23 cellular contexts compared by ENCODE assay signal in the genomic region with DNA sequence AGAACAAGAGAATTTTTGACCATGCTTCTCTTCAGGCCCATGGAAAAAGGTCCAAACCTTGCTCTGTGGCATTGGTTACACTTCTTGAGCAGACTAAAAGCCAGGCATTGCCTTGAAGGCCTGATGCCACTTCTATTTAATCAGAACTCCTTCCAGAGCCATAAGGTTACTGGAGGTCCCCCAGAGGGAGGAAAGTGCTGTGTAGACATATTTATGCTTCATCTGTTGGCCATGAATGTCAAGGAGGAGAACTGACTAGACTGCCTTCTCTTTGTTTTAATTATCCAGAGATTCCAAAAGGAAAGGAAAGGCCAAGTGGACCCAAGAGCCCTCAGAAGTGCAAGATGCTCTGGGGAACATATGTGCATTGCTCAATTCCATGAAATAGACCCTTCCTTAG.
DNase-seq lines count a peak whose midpoint lies in the region; ATAC-seq and TF ChIP-seq lines count a peak whose summit lies in the region.
"Had no signal": no experiment of that assay in that cellular context is flagged by ENCODE, and none has a peak within 500 bp of the region (broad histone marks: within the 10 kb centered on the region; RNA-seq: fewer than 3 reads in every experiment).

No MANE protein-coding gene starts in this region.

- TF ChIP-seq RAD21 in IMR-90 (IDR thresholded peaks at IDR 0.05; ENCODE audit: low read length) = no peak

- no TSS peak for BruUV-seq in mammary epithelial cell (replicated peaks; lab: Mats Ljungman, UMichigan)
- no TSS peak for BruUV-seq in IMR-90 (replicated peaks; lab: Mats Ljungman, UMichigan)

- TF ChIP-seq POLR2A in breast epithelium (IDR thresholded peaks at IDR 0.05) (no peak), IMR-90 (IDR thresholded peaks at IDR 0.05; ENCODE audit: low read depth, low read length) (no peak), esophagus squamous epithelium (IDR thresholded peaks at IDR 0.05) (no peak), prostate gland (IDR thresholded peaks at IDR 0.05) (no peak)

- H3K9me3 ChIP-seq in breast epithelium (no peaks in the 10 kb centered on the region), mammary epithelial cell (replicated peaks; ENCODE audit: insufficient read depth, low read length) (no peaks in the 10 kb centered on the region), IMR-90 (ENCODE audit: control insufficient read depth, insufficient read depth, low read length) (no peaks in the 10 kb centered on the region), esophagus squamous epithelium (no peaks in the 10 kb centered on the region), prostate gland (no peaks in the 10 kb centered on the region)
- H3K9me3 ChIP-seq in CD4-positive, alpha-beta memory T cell (ENCODE audit: control insufficient read depth in 1 of 2, low read length in 2 of 2) = no peaks in the 10 kb centered on the region
- H3K9me3 ChIP-seq: BE2C; BLaER1 treated with 17β-estradiol and CSF1 and Interleukin-3, amounts not matched to agents 10 nM and 100 nM had no signal

- no peak overlapping the region for H2BK20ac ChIP-seq in IMR-90 (ENCODE audit: low read depth, low read length)

- H3K9ac ChIP-seq in mammary epithelial cell (ENCODE audit: insufficient read depth, low read length) (no peak overlapping the region), IMR-90 (ENCODE audit: low read depth, low read length) (no peak overlapping the region)
- H3K9ac ChIP-seq: BLaER1 treated with 17β-estradiol and CSF1 and Interleukin-3, amounts not matched to agents 10 nM and 100 nM; GM23248 had no signal

- H3K4me3 Mint-ChIP-seq in CD4-positive, alpha-beta memory T cell = no peak overlapping the region
- H3K4me3 Mint-ChIP-seq in glutamatergic neuron (ENCODE audit: unreplicated experiment) = no peak overlapping the region
- H3K4me3 Mint-ChIP-seq: CD14-positive monocyte; CD8-positive, alpha-beta T cell had no signal

- no peaks in the 10 kb centered on the region for H3K36me3 ChIP-seq in breast epithelium
- H3K36me3 ChIP-seq in mammary epithelial cell (ENCODE audit: insufficient read depth, low read length) = no peaks in the 10 kb centered on the region
- no peaks in the 10 kb centered on the region for H3K36me3 ChIP-seq in IMR-90 (ENCODE audit: control insufficient read depth, insufficient read depth, low read length)
- H3K36me3 ChIP-seq in esophagus squamous epithelium = no peaks in the 10 kb centered on the region
- H3K36me3 ChIP-seq in prostate gland = no peaks in the 10 kb centered on the region
- no peaks in the 10 kb centered on the region for H3K36me3 ChIP-seq in CD4-positive, alpha-beta memory T cell (ENCODE audit: insufficient read depth, low read length)
- H3K36me3 ChIP-seq: BE2C; BLaER1 treated with 17β-estradiol and CSF1 and Interleukin-3, amounts not matched to agents 10 nM and 100 nM had no signal

- H2BK15ac ChIP-seq in IMR-90 (ENCODE audit: low read depth, low read length) = no peak overlapping the region

- H4K20me1 ChIP-seq in mammary epithelial cell (ENCODE audit: insufficient read depth, low read length) (no peaks in the 10 kb centered on the region), IMR-90 (ENCODE audit: insufficient read depth, low read length) (peaks cover 4% of the 10 kb centered on the region; the same call in 1 of the 2 replicates)
- H4K20me1 ChIP-seq: BLaER1 treated with 17β-estradiol and CSF1 and Interleukin-3, amounts not matched to agents 10 nM and 100 nM had no signal

- H3K27ac ChIP-seq in breast epithelium (peak overlapping the region; percentile 64 to 84), mammary epithelial cell (ENCODE audit: insufficient read depth, low read depth, low read length) (no peak overlapping the region), IMR-90 (ENCODE audit: insufficient read depth, low read length) (no peak overlapping the region), esophagus squamous epithelium (peak overlapping the region in 3 of 4 donors; percentile 11 to 74 (median 68)), prostate gland (peak overlapping the region; percentile 23 to 87)
- no peak overlapping the region for H3K27ac ChIP-seq in CD4-positive, alpha-beta memory T cell (ENCODE audit: low read depth, low read length)
- H3K27ac ChIP-seq: 22Rv1; BLaER1 treated with 17β-estradiol and CSF1 and Interleukin-3, amounts not matched to agents 10 nM and 100 nM; GM23248 had no signal

- CTCF ChIA-PET in mammary epithelial cell (lab: Charles Lee; ENCODE audit: low non-redundant PET) (no interaction called here), IMR-90 (lab: Yijun Ruan, JAX) (no interaction called here)
- CTCF ChIA-PET in CD4-positive, alpha-beta memory T cell (lab: Charles Lee; ENCODE audit: partially characterized antibody) = no interaction called here

- H3K56ac ChIP-seq in IMR-90 (ENCODE audit: extremely low read depth, insufficient read depth, low read length) = no peak overlapping the region

- no peak overlapping the region for H3K4ac ChIP-seq in IMR-90 (ENCODE audit: low read depth, low read length)

- H3K9me3 Mint-ChIP-seq in CD4-positive, alpha-beta memory T cell = peaks cover 0 to 4% (median 0%) of the 10 kb centered on the region in 8 donors
- peaks cover 2% of the 10 kb centered on the region for H3K9me3 Mint-ChIP-seq in glutamatergic neuron (ENCODE audit: unreplicated experiment)
- H3K9me3 Mint-ChIP-seq: CD8-positive, alpha-beta T cell had no signal

- H3K4me2 ChIP-seq in mammary epithelial cell (ENCODE audit: insufficient read depth, low read depth, low read length) (no peak overlapping the region), IMR-90 (ENCODE audit: low read depth, low read length) (no peak overlapping the region)
- H3K4me2 ChIP-seq: BLaER1 treated with 17β-estradiol and CSF1 and Interleukin-3, amounts not matched to agents 10 nM and 100 nM had no signal

- no peaks in the 10 kb centered on the region for H3K36me3 Mint-ChIP-seq in CD4-positive, alpha-beta memory T cell
- H3K36me3 Mint-ChIP-seq in glutamatergic neuron (ENCODE audit: unreplicated experiment) = no peaks in the 10 kb centered on the region
- H3K36me3 Mint-ChIP-seq: CD14-positive monocyte; CD8-positive, alpha-beta T cell had no signal

- peaks cover 3 to 5% of the 10 kb centered on the region in 2 experiments; a peak in 2 of 4 replicates for H3K79me1 ChIP-seq in IMR-90 (ENCODE audit: low read depth in 1 of 2, low read length in 2 of 2)

- H4K91ac ChIP-seq in IMR-90 (ENCODE audit: insufficient read depth, low read depth, low read length) = no peak overlapping the region

- H3K27me3 Mint-ChIP-seq in CD4-positive, alpha-beta memory T cell = peaks cover 13 to 16% of the 10 kb centered on the region in 2 donors
- no peaks in the 10 kb centered on the region for H3K27me3 Mint-ChIP-seq in glutamatergic neuron (ENCODE audit: unreplicated experiment)

- in situ Hi-C loops in mammary epithelial cell (cut with MboI; ENCODE audit: low sequenced_read_pairs in 2 of 2) (no loop called here), IMR-90 (cut with MboI; ENCODE audit: low sequenced_read_pairs) (no loop called here)

- no peak overlapping the region for H2BK120ac ChIP-seq in IMR-90 (ENCODE audit: low read depth, low read length)

- H3K9me1 ChIP-seq in IMR-90 (ENCODE audit: insufficient read depth, low read length) = no peaks in the 10 kb centered on the region; the same call in 1 of the 2 replicates

- no peak overlapping the region for H2AFZ ChIP-seq in mammary epithelial cell (ENCODE audit: low read depth, low read length)
- no peak overlapping the region for H2AFZ ChIP-seq in IMR-90 (replicated peaks; ENCODE audit: low read length, poor library complexity)
- H2AFZ ChIP-seq: GM23248 had no signal

- DNase-seq in breast epithelium (ENCODE audit: low spot score in 2 of 2) = no peak
- no peak for DNase-seq in mammary epithelial cell
- DNase-seq in IMR-90 = no peak
- no peak for DNase-seq in esophagus squamous epithelium (lab: John Stamatoyannopoulos, UW)
- no peak for DNase-seq in prostate gland (ENCODE audit: low spot score)
- no peak for DNase-seq in CD4-positive, alpha-beta memory T cell
- DNase-seq in putamen (ENCODE audit: low spot score) = no peak
- no peak for DNase-seq in glutamatergic neuron
- DNase-seq: ACHN; AML-193; BE2C; CD8-positive, alpha-beta T cell; DMS 273 treated with DMSO at 0.1 percent for 48 hours; DMS79; EL; GDM1; GM23248; H7; HCEC 1CT had no signal

- H3K18ac ChIP-seq in IMR-90 (ENCODE audit: low read depth, low read length) = no peak overlapping the region

- dilution Hi-C loops in mammary epithelial cell (cut with HindIII; ENCODE audit: low sequenced_read_pairs) = no loop called here
- dilution Hi-C loops in IMR-90 (cut with HindIII; ENCODE audit: low sequenced_read_pairs, unreplicated experiment) = no loop called here

- no peak overlapping the region for H3K23ac ChIP-seq in IMR-90 (ENCODE audit: low read depth, low read length)

- no peak for ATAC-seq in IMR-90 (ENCODE audit: low read depth)
- ATAC-seq: CD8-positive, alpha-beta T cell; GM12878 had no signal

- no peaks in the 10 kb centered on the region for H3K4me1 Mint-ChIP-seq in CD4-positive, alpha-beta memory T cell
- peaks cover 3% of the 10 kb centered on the region for H3K4me1 Mint-ChIP-seq in glutamatergic neuron (ENCODE audit: low read depth, unreplicated experiment)
- H3K4me1 Mint-ChIP-seq: CD14-positive monocyte had no signal

- H3K14ac ChIP-seq in IMR-90 (replicated peaks; ENCODE audit: low read depth, low read length) = no peak overlapping the region

- H2AK5ac ChIP-seq in IMR-90 (ENCODE audit: low read depth, low read length) = no peak overlapping the region

- H2BK5ac ChIP-seq in IMR-90 (ENCODE audit: low read depth, low read length, poor library complexity, severe bottlenecking) = no peak overlapping the region

- peaks cover 0 to 3% of the 10 kb centered on the region in 2 donors for H3K4me1 ChIP-seq in breast epithelium
- H3K4me1 ChIP-seq in mammary epithelial cell (ENCODE audit: insufficient read depth, low read length) = peaks cover 18% of the 10 kb centered on the region
- H3K4me1 ChIP-seq in IMR-90 (ENCODE audit: control insufficient read depth, insufficient read depth, low read length) = no peaks in the 10 kb centered on the region
- peaks cover 0 to 71% (median 13%) of the 10 kb centered on the region in 3 donors for H3K4me1 ChIP-seq in esophagus squamous epithelium
- peaks cover 8% of the 10 kb centered on the region for H3K4me1 ChIP-seq in prostate gland (replicated peaks)
- no peaks in the 10 kb centered on the region for H3K4me1 ChIP-seq in CD4-positive, alpha-beta memory T cell (ENCODE audit: insufficient read depth, low read length)
- H3K4me1 ChIP-seq: BE2C; BLaER1 treated with 17β-estradiol and CSF1 and Interleukin-3, amounts not matched to agents 10 nM and 100 nM had no signal

- H3K27ac Mint-ChIP-seq in CD4-positive, alpha-beta memory T cell = no peak overlapping the region
- H3K27ac Mint-ChIP-seq in glutamatergic neuron (ENCODE audit: unreplicated experiment) = no peak overlapping the region
- H3K27ac Mint-ChIP-seq: CD8-positive, alpha-beta T cell had no signal

- H3K27me3 ChIP-seq in breast epithelium (no peaks in the 10 kb centered on the region), mammary epithelial cell (ENCODE audit: insufficient read depth, low read length) (no peaks in the 10 kb centered on the region), IMR-90 (ENCODE audit: control insufficient read depth, insufficient read depth, low read length) (no peaks in the 10 kb centered on the region), esophagus squamous epithelium (no peaks in the 10 kb centered on the region), prostate gland (replicated peaks; ENCODE audit: insufficient read depth) (no peaks in the 10 kb centered on the region)
- H3K27me3 ChIP-seq in CD4-positive, alpha-beta memory T cell (ENCODE audit: insufficient read depth, low read length) = no peaks in the 10 kb centered on the region
- H3K27me3 ChIP-seq: BLaER1 treated with 17β-estradiol and CSF1 and Interleukin-3, amounts not matched to agents 10 nM and 100 nM had no signal

- no peaks in the 10 kb centered on the region for H3K79me2 ChIP-seq in mammary epithelial cell (ENCODE audit: insufficient read depth, low read length)

- H2AK9ac ChIP-seq in IMR-90 (replicated peaks; ENCODE audit: low read depth, low read length, poor library complexity) = no peak overlapping the region

- no peak for TF ChIP-seq CTCF in breast epithelium (IDR thresholded peaks at IDR 0.05)
- no peak for TF ChIP-seq CTCF in mammary epithelial cell (conservative IDR thresholded peaks at IDR 0.05 in 1 of 2, IDR thresholded peaks at IDR 0.05 in 1 of 2; ENCODE audit: extremely low read depth in 1 of 2, insufficient read depth in 1 of 2, low read depth in 1 of 2, low read length in 2 of 2)
- TF ChIP-seq CTCF in IMR-90 (conservative IDR thresholded peaks at IDR 0.05; ENCODE audit: low read depth, low read length) = no peak
- TF ChIP-seq CTCF in esophagus squamous epithelium (IDR thresholded peaks at IDR 0.05) = no peak
- TF ChIP-seq CTCF in prostate gland (IDR thresholded peaks at IDR 0.05) = no peak
- TF ChIP-seq CTCF in glutamatergic neuron (IDR thresholded peaks at IDR 0.05; ENCODE audit: partially characterized antibody, unreplicated experiment) = no peak

- H4K8ac ChIP-seq in IMR-90 (ENCODE audit: low read depth in 2 of 2, low read length in 2 of 2) = no peak overlapping the region

- intact Hi-C loops in breast epithelium (cut with DNase I; ENCODE audit: low total_unique reads) (loop anchor here (5.0 kb wide), 1 partner anchor 1265 kb away; no protein-coding TSS in a partner anchor), mammary epithelial cell (cut with micrococcal nuclease) (no loop called here), IMR-90 (cut with micrococcal nuclease) (no loop called here), esophagus squamous epithelium (cut with DNase I) (no loop called here), prostate gland (cut with DNase I) (no loop called here)
- intact Hi-C loops in CD4-positive, alpha-beta memory T cell (cut with micrococcal nuclease) = no loop called here

- H4K5ac ChIP-seq in IMR-90 (ENCODE audit: low read depth, low read length) = no peak overlapping the region

- H3K4me3 ChIP-seq in breast epithelium (no peak overlapping the region), mammary epithelial cell (replicated peaks in 1 of 3; ENCODE audit: insufficient read depth in 1 of 3, low read depth in 2 of 3, low read length in 3 of 3) (no peak overlapping the region), IMR-90 (ENCODE audit: insufficient read depth, low read depth, low read length) (no peak overlapping the region), esophagus squamous epithelium (no peak overlapping the region), prostate gland (no peak overlapping the region)
- H3K4me3 ChIP-seq in CD4-positive, alpha-beta memory T cell (ENCODE audit: low read length in 2 of 2) = no peak overlapping the region
- H3K4me3 ChIP-seq: BLaER1 treated with 17β-estradiol and CSF1 and Interleukin-3, amounts not matched to agents 10 nM and 100 nM; GM12878; GM23248 had no signal

- POLR2A ChIA-PET in IMR-90 (lab: Charles Lee; ENCODE audit: unreplicated experiment) = no interaction called here
- POLR2A ChIA-PET in CD4-positive, alpha-beta memory T cell (lab: Charles Lee; ENCODE audit: partially characterized antibody) = no interaction called here

Comparison
In these comparisons a context has a peak if more than half of its experiments do, and no peak if none do; other contexts are left out.
1. H3K27ac ChIP-seq: peak in breast epithelium (2 of 2), esophagus squamous epithelium (3 of 4) and prostate gland (2 of 2); none in mammary epithelial cell (single experiment), IMR-90 (single experiment) and CD4-positive, alpha-beta memory T cell (single experiment).